8 cellular contexts compared by ENCODE assay signal in the genomic region with DNA sequence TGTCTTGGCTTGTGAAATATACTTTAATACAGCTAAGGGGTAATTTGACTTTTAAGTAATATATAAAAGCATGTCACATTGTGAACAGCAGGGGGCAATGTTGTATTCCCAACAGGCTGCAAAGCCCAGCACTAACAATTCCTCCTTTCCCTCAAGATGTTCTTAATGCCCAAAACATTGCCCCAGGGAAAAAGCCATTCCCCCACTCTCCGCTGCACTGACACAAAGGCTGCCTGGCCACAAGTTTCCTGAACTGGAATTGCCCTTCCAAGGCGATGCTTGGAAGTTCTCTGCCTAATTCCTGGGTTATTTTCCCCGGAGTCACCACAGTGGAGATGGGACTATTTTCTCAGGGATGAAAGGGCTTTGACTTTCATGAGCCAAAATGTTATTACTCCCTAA. TPM values are rescaled to one million over a fixed set of nuclear protein-coding genes. Genes with fewer than 3 reads are reported as not detected.
DNase-seq lines count a peak whose midpoint lies in the region; ATAC-seq, FAIRE-seq and TF ChIP-seq lines count a peak whose summit lies in the region.

No MANE protein-coding gene starts in this region.

- H3K9me2 ChIP-seq in MM.1S (replicated peaks; ENCODE audit: insufficient read depth, low read length) = no peaks in the 10 kb centered on the region

- no peak overlapping the region for H3K27ac ChIP-seq in MM.1S (ENCODE audit: low read length)
- no peak overlapping the region for H3K27ac ChIP-seq in HepG2 (ENCODE audit: extremely low read length, insufficient read depth, low read length)
- no peak overlapping the region for H3K27ac ChIP-seq in upper lobe of right lung

- no peaks in the 10 kb centered on the region for H4K20me1 ChIP-seq in MM.1S (ENCODE audit: insufficient read depth, low read length)
- H4K20me1 ChIP-seq in HepG2 (ENCODE audit: insufficient read depth, low read length) = no peaks in the 10 kb centered on the region

- CTCF ChIA-PET in HepG2 (lab: Yijun Ruan, JAX; ENCODE audit: low intra/inter-chr PET ratio, low total read pairs) = interaction anchor here (1.1 to 3.9 kb wide), 7 partner anchors 10 to 670 kb away, joined by 3 to 35 read pairs (median 6); partner anchors contain the start of gene SOCS1

- 0 out of 2 replicates have a peak, but pooled peaks cover 1% of the 10 kb centered on the region for H3K4me1 ChIP-seq in MM.1S (ENCODE audit: low read length)
- peaks cover 9% of the 10 kb centered on the region for H3K4me1 ChIP-seq in HepG2 (ENCODE audit: insufficient read depth, low read length)
- peaks cover 8% of the 10 kb centered on the region for H3K4me1 ChIP-seq in upper lobe of right lung

- H3K79me2 ChIP-seq in MM.1S (ENCODE audit: low read length) (peaks cover 8% of the 10 kb centered on the region), HepG2 (ENCODE audit: insufficient read depth, low read length) (no peaks in the 10 kb centered on the region)

- BruUV-seq in HepG2 (replicated peaks; lab: Mats Ljungman, UMichigan) = no TSS peak

- in situ Hi-C loops in SK-MEL-5 (cut with HindIII; ENCODE audit: low pct_unique_long_range_greater_than_20kb, low sequenced_read_pairs) (no loop called here), HepG2 (cut with HindIII; ENCODE audit: extremely low pct_ligation_motif_present, low pct_unique_long_range_greater_than_20kb) (no loop called here)

- H3K36me3 Mint-ChIP-seq in dendritic cell treated with granulocyte-macrophage colony-stimulating factor and Interleukin-4, amounts not matched to agents 40 ng/mL and 50 ng/mL, for 4 days (ENCODE audit: low read depth) = peaks cover 66% of the 10 kb centered on the region

- ATAC-seq in Right ventricle myocardium inferior (peak; percentile 78), HepG2 (peak; percentile 70), upper lobe of right lung (peak; percentile 84)

- H3K36me3 ChIP-seq in MM.1S (replicated peaks; ENCODE audit: insufficient read depth, low read length) (no peaks in the 10 kb centered on the region), HepG2 (replicated peaks in 1 of 2; ENCODE audit: control insufficient read depth in 1 of 2, insufficient read depth in 2 of 2, low read length in 2 of 2) (peaks cover 5 to 29% of the 10 kb centered on the region in 2 experiments), upper lobe of right lung (peaks cover 44% of the 10 kb centered on the region)

- POLR2A ChIA-PET in HepG2 (lab: Yijun Ruan, JAX) = interaction anchor here (0.7 to 1.2 kb wide), 4 partner anchors 234 to 400 kb away, joined by 3 to 24 read pairs (median 5); partner anchors contain the start of gene SOCS1

- H3K4me3 Mint-ChIP-seq in dendritic cell treated with granulocyte-macrophage colony-stimulating factor and Interleukin-4, amounts not matched to agents 40 ng/mL and 50 ng/mL, for 4 days = no peak overlapping the region

- TF ChIP-seq RAD21 in HepG2 (CRISPR knock-in tag; IDR thresholded peaks at IDR 0.05) = peak; percentile 85

- intact Hi-C loops in Right ventricle myocardium inferior (cut with DNase I) (loop anchor here (1.0 to 5.0 kb wide), 4 partner anchors 131 to 385 kb away; no protein-coding TSS in a partner anchor), cardiac septum (cut with DNase I) (loop anchor here (1.0 kb wide), 1 partner anchor 285 kb away; the partner anchor contains the start of gene SOCS1), HepG2 (cut with micrococcal nuclease; ENCODE audit: unreplicated experiment) (loop anchor here (1.0 to 2.0 kb wide), 3 partner anchors 239 to 385 kb away; no protein-coding TSS in a partner anchor), upper lobe of right lung (cut with DNase I) (loop anchor here (5.0 kb wide), 1 partner anchor 281 kb away; no protein-coding TSS in a partner anchor)
- intact Hi-C loops in dendritic cell treated with granulocyte-macrophage colony-stimulating factor and Interleukin-4, amounts not matched to agents 40 ng/mL and 50 ng/mL, for 4 days (cut with micrococcal nuclease) = loop anchor here (1.0 to 5.0 kb wide), 3 partner anchors 181 to 284 kb away; no protein-coding TSS in a partner anchor

- H2AFZ ChIP-seq in MM.1S (ENCODE audit: low read length) (no peak overlapping the region), HepG2 (ENCODE audit: low read length) (no peak overlapping the region)

- H3K4me1 Mint-ChIP-seq in dendritic cell treated with granulocyte-macrophage colony-stimulating factor and Interleukin-4, amounts not matched to agents 40 ng/mL and 50 ng/mL, for 4 days (ENCODE audit: low read depth) = peaks cover 62% of the 10 kb centered on the region

- no peaks in the 10 kb centered on the region for H3K27me3 Mint-ChIP-seq in dendritic cell treated with granulocyte-macrophage colony-stimulating factor and Interleukin-4, amounts not matched to agents 40 ng/mL and 50 ng/mL, for 4 days

- DNase-seq in Right ventricle myocardium inferior (ENCODE audit: missing footprints) (no peak), cardiac septum (ENCODE audit: low spot score) (no peak), MM.1S (peak; percentile 64), SK-MEL-5 (ENCODE audit: low read depth, low spot score) (peak; percentile 79), HepG2 (ENCODE audit: low spot score) (peak; percentile 70), upper lobe of right lung (no peak)
- no peak for DNase-seq in activated CD4-positive, CD25-positive, alpha-beta regulatory T cell treated with anti-CD3 and anti-CD28 coated beads, Interleukin-2, amount 50 U/mL, for 72 hours

- H3F3A ChIP-seq in MM.1S (ENCODE audit: insufficient read depth, low read length) = no peaks in the 10 kb centered on the region

- H3K9ac ChIP-seq in MM.1S (ENCODE audit: low read length) = no peak overlapping the region
- H3K9ac ChIP-seq in HepG2 (ENCODE audit: insufficient read depth, low read depth, low read length) = no peak overlapping the region

- H3K4me2 ChIP-seq in MM.1S (ENCODE audit: low read depth, low read length) = no peak overlapping the region
- no peak overlapping the region for H3K4me2 ChIP-seq in HepG2 (ENCODE audit: low read depth, low read length)

- H3K9me3 ChIP-seq in MM.1S (replicated peaks; ENCODE audit: insufficient read depth, low read length) (no peaks in the 10 kb centered on the region), HepG2 (ENCODE audit: low read length) (no peaks in the 10 kb centered on the region), upper lobe of right lung (no peaks in the 10 kb centered on the region)

- H3K27me3 ChIP-seq in MM.1S (replicated peaks; ENCODE audit: insufficient read depth, low read length) (no peaks in the 10 kb centered on the region), HepG2 (ENCODE audit: control insufficient read depth in 1 of 2, insufficient read depth in 2 of 2, low read length in 2 of 2) (no peaks in the 10 kb centered on the region; a peak in 1 of 5 replicates), upper lobe of right lung (no peaks in the 10 kb centered on the region)

- no peaks in the 10 kb centered on the region for H3K9me3 Mint-ChIP-seq in dendritic cell treated with granulocyte-macrophage colony-stimulating factor and Interleukin-4, amounts not matched to agents 40 ng/mL and 50 ng/mL, for 4 days

- WGBS in HepG2 (ENCODE audit: low lambda C conversion rate) = 77% methylated on average over 3 of the region's 3 CpGs

- H3K4me3 ChIP-seq in MM.1S (ENCODE audit: low read length) (no peak overlapping the region), HepG2 (replicated peaks in 1 of 3; ENCODE audit: insufficient read depth in 1 of 3, low read depth in 2 of 3, low read length in 3 of 3) (no peak overlapping the region), upper lobe of right lung (no peak overlapping the region)

- peak; percentile 70 for TF ChIP-seq CTCF in MM.1S (IDR thresholded peaks at IDR 0.05; ENCODE audit: low read length)
- TF ChIP-seq CTCF in HepG2 (CRISPR knock-in tag; IDR thresholded peaks at IDR 0.05) = peak; percentile 88
- TF ChIP-seq CTCF in upper lobe of right lung (IDR thresholded peaks at IDR 0.05) = peak; percentile 73

- TF ChIP-seq EP300 in HepG2 (IDR thresholded peaks at IDR 0.05; ENCODE audit: low read depth in 2 of 2, low read length in 2 of 2) = no peak
- no peak for TF ChIP-seq EP300 in HepG2 (CRISPR knock-in tag; IDR thresholded peaks at IDR 0.05; ENCODE audit: borderline replicate concordance)

- peak overlapping the region; percentile 81 for H3K27ac Mint-ChIP-seq in dendritic cell treated with granulocyte-macrophage colony-stimulating factor and Interleukin-4, amounts not matched to agents 40 ng/mL and 50 ng/mL, for 4 days

- FAIRE-seq in HepG2 (lab: Jason Lieb, UNC) = peak; percentile 85

- TF ChIP-seq POLR2A in HepG2 (IDR thresholded peaks at IDR 0.05; ENCODE audit: insufficient read depth in 1 of 2, low read depth in 2 of 2, low read length in 2 of 2) = no peak

RNA-seq across cellular contexts. Expression of gene CLEC16A, which starts 27.2 kb away (rescaled TPM):
- total RNA-seq in Right ventricle myocardium inferior (23.0 TPM), cardiac septum (28.4 TPM), HepG2 (2016; rRNA removed; fragmentation: Illumina TruSeq; extraction: Trizol) (10.3 and 13.6 TPM in 2 replicates), upper lobe of right lung (36.9 TPM)
- total RNA-seq in SK-MEL-5 (2014; rRNA removed; shearing (Covaris generic)) = 8.0 TPM in 2 replicates
- 11.6 and 14.9 TPM in 2 replicates for polyA plus RNA-seq in SK-MEL-5 (2015; cell fraction: cytosol; rRNA removed)
- polyA plus RNA-seq in SK-MEL-5 (2015; cell fraction: nucleus; rRNA removed) = 11.8 and 13.7 TPM in 2 replicates
- total RNA-seq in HepG2 (2016; cell fraction: cytosol; rRNA removed; fragmentation: Illumina TruSeq; extraction: Trizol; ENCODE audit: low read depth) = 35.7 and 39.7 TPM in 2 replicates
- total RNA-seq in HepG2 (2016; cell fraction: insoluble cytoplasmic fraction; rRNA removed; fragmentation: Illumina TruSeq; extraction: Trizol) = 10.6 and 12.8 TPM in 2 replicates
- total RNA-seq in HepG2 (2016; cell fraction: membrane; rRNA removed; fragmentation: Illumina TruSeq; extraction: Trizol) = 14.4 and 15.9 TPM in 2 replicates
- total RNA-seq in HepG2 (2016; cell fraction: nucleus; rRNA removed; fragmentation: Illumina TruSeq; extraction: Trizol) = 17.5 and 18.7 TPM in 2 replicates
- 8.5 and 9.5 TPM in 2 replicates for polyA plus RNA-seq in HepG2 (2011; rRNA removed)
- polyA plus RNA-seq in HepG2 (2011; cell fraction: cytosol; rRNA removed) = 6.6 and 6.8 TPM in 2 replicates
- polyA plus RNA-seq in HepG2 (2011; cell fraction: nucleus; rRNA removed) = 17.0 and 19.5 TPM in 2 replicates
- 10.3 and 12.0 TPM in 2 replicates for polyA plus RNA-seq in HepG2 (2012)
- 1.7 and 1.9 TPM in 2 replicates for polyA plus RNA-seq in HepG2 (2016; cell fraction: cytosol; fragmentation: Illumina TruSeq; extraction: Trizol; ENCODE audit: low read depth)
- polyA plus RNA-seq in HepG2 (2016; cell fraction: insoluble cytoplasmic fraction; fragmentation: Illumina TruSeq; extraction: Trizol; ENCODE audit: low read depth) = 11.8 and 14.0 TPM in 2 replicates
- 3.4 and 4.4 TPM in 2 replicates for polyA plus RNA-seq in HepG2 (2016; cell fraction: membrane; fragmentation: Illumina TruSeq; extraction: Trizol; ENCODE audit: low read depth)
- polyA plus RNA-seq in HepG2 (2016; cell fraction: nucleus; fragmentation: Illumina TruSeq; extraction: Trizol; ENCODE audit: insufficient read depth, low read depth) = 22.7 and 25.7 TPM in 2 replicates
- 24.9 and 35.4 TPM in 2 replicates for polyA minus RNA-seq in HepG2 (2011; rRNA and poly(A)+ RNA removed; ENCODE audit: low replicate concordance)
- polyA minus RNA-seq in HepG2 (2011; cell fraction: cytosol; rRNA and poly(A)+ RNA removed) = 14.4 and 19.0 TPM in 2 replicates
- 25.8 and 32.0 TPM in 2 replicates for polyA minus RNA-seq in HepG2 (2011; cell fraction: nucleus; rRNA and poly(A)+ RNA removed)

RNA-seq across cellular contexts. Expression of gene DEXI, which starts 29.3 kb away (rescaled TPM):
- total RNA-seq in Right ventricle myocardium inferior = 121 TPM
- 68.1 TPM for total RNA-seq in cardiac septum
- 47.6 and 52.8 TPM in 2 replicates for total RNA-seq in SK-MEL-5 (2014; rRNA removed; shearing (Covaris generic))
- polyA plus RNA-seq in SK-MEL-5 (2015; cell fraction: cytosol; rRNA removed) = 52.8 and 60.6 TPM in 2 replicates
- 22.2 and 23.7 TPM in 2 replicates for polyA plus RNA-seq in SK-MEL-5 (2015; cell fraction: nucleus; rRNA removed)
- total RNA-seq in HepG2 (2016; rRNA removed; fragmentation: Illumina TruSeq; extraction: Trizol) = 57.9 and 70.4 TPM in 2 replicates
- 68.6 and 86.7 TPM in 2 replicates for total RNA-seq in HepG2 (2016; cell fraction: cytosol; rRNA removed; fragmentation: Illumina TruSeq; extraction: Trizol; ENCODE audit: low read depth)
- total RNA-seq in HepG2 (2016; cell fraction: insoluble cytoplasmic fraction; rRNA removed; fragmentation: Illumina TruSeq; extraction: Trizol) = 54.1 and 71.8 TPM in 2 replicates
- 117 and 144 TPM in 2 replicates for total RNA-seq in HepG2 (2016; cell fraction: membrane; rRNA removed; fragmentation: Illumina TruSeq; extraction: Trizol)
- 35.4 and 46.3 TPM in 2 replicates for total RNA-seq in HepG2 (2016; cell fraction: nucleus; rRNA removed; fragmentation: Illumina TruSeq; extraction: Trizol)
- polyA plus RNA-seq in HepG2 (2011; rRNA removed) = 51.5 and 54.4 TPM in 2 replicates
- 69.5 and 78.6 TPM in 2 replicates for polyA plus RNA-seq in HepG2 (2011; cell fraction: cytosol; rRNA removed)
- polyA plus RNA-seq in HepG2 (2011; cell fraction: nucleus; rRNA removed) = 40.4 and 50.2 TPM in 2 replicates
- 45.6 and 55.0 TPM in 2 replicates for polyA plus RNA-seq in HepG2 (2012)
- 70.9 and 88.4 TPM in 2 replicates for polyA plus RNA-seq in HepG2 (2016; cell fraction: cytosol; fragmentation: Illumina TruSeq; extraction: Trizol; ENCODE audit: low read depth)
- 58.1 and 70.0 TPM in 2 replicates for polyA plus RNA-seq in HepG2 (2016; cell fraction: insoluble cytoplasmic fraction; fragmentation: Illumina TruSeq; extraction: Trizol; ENCODE audit: low read depth)
- 120 and 124 TPM in 2 replicates for polyA plus RNA-seq in HepG2 (2016; cell fraction: membrane; fragmentation: Illumina TruSeq; extraction: Trizol; ENCODE audit: low read depth)
- polyA plus RNA-seq in HepG2 (2016; cell fraction: nucleus; fragmentation: Illumina TruSeq; extraction: Trizol; ENCODE audit: insufficient read depth, low read depth) = 60.2 and 65.5 TPM in 2 replicates
- 31.7 and 71.0 TPM in 2 replicates for polyA minus RNA-seq in HepG2 (2011; rRNA and poly(A)+ RNA removed; ENCODE audit: low replicate concordance)
- 34.2 and 35.1 TPM in 2 replicates for polyA minus RNA-seq in HepG2 (2011; cell fraction: cytosol; rRNA and poly(A)+ RNA removed)
- polyA minus RNA-seq in HepG2 (2011; cell fraction: nucleus; rRNA and poly(A)+ RNA removed) = 24.7 and 27.7 TPM in 2 replicates
- total RNA-seq in upper lobe of right lung = 36.3 TPM

Comparison
In these comparisons a context has a peak if more than half of its experiments do, and no peak if none do; other contexts are left out.
1. DNase-seq: peak in MM.1S (single experiment), SK-MEL-5 (single experiment) and HepG2 (single experiment); none in Right ventricle myocardium inferior (single experiment), cardiac septum (single experiment), upper lobe of right lung (single experiment) and activated CD4-positive, CD25-positive, alpha-beta regulatory T cell treated with anti-CD3 and anti-CD28 coated beads, Interleukin-2, amount 50 U/mL, for 72 hours (single experiment).
2. Peak in every context shown above with its lines, with median percentiles within 50 percentile points of each other: ATAC-seq and CTCF ChIP-seq.